Comparison of ENCODE assay signal across 12 cellular contexts in the genomic region with DNA sequence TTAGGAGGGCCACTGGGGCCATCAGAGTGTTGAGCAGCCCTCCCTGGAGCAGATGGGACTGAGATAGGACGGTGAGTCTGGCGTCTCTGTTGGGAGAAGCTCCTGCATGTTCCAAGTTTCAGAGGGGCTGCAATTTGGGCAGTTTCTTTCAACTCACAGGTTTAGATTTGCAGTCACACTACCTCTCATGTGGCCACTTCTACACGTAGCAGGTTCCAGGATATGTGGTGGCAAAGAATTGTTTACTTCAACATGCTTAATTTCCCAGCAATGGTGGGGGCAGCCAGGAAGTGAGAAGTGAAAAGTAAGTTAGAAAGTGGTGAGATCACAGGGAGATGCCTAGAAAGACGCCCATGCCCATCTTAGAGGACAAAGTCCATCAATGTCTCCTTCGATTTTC. TPM values are rescaled to one million over a fixed set of nuclear protein-coding genes. Genes with fewer than 3 reads are reported as not detected.
A peak's percentile ranks its signal among the peaks of the same experiment; 100 is the strongest.
DNase-seq lines count a peak whose midpoint lies in the region; ATAC-seq and TF ChIP-seq lines count a peak whose summit lies in the region.
"Had no signal": no experiment of that assay in that cellular context is flagged by ENCODE, and none has a peak within 500 bp of the region (broad histone marks: within the 10 kb centered on the region; RNA-seq: fewer than 3 reads in every experiment).

No MANE protein-coding gene starts in this region.

- H3K27ac Mint-ChIP-seq in activated T-cell treated with anti-CD3 and anti-CD28 coated beads, Interleukin-2, amount 50 U/mL, for 24 hours = peak overlapping the region; percentile 94

- H3K27me3 Mint-ChIP-seq in activated T-cell treated with anti-CD3 and anti-CD28 coated beads, Interleukin-2, amount 50 U/mL, for 24 hours = no peaks in the 10 kb centered on the region

- TF ChIP-seq CTCF in foreskin fibroblast (IDR thresholded peaks at IDR 0.05; ENCODE audit: low read depth, low read length) = no peak
- TF ChIP-seq CTCF in GM20000 (IDR thresholded peaks at IDR 0.05; ENCODE audit: extremely low read depth, missing control alignments) = no peak

- 0 out of 20 replicates have a peak overlapping the region, but pooled peaks of 1 of the 10 experiments have one; percentile 16 for H3K4me3 ChIP-seq in BLaER1 treated with 17β-estradiol and CSF1 and Interleukin-3, amounts not matched to agents 10 nM and 100 nM
- no peak overlapping the region for H3K4me3 ChIP-seq in foreskin fibroblast (ENCODE audit: low read depth in 1 of 2, low read length in 2 of 2)
- H3K4me3 ChIP-seq: right lobe of liver had no signal

- no peaks in the 10 kb centered on the region for H3K9me3 Mint-ChIP-seq in activated T-cell treated with anti-CD3 and anti-CD28 coated beads, Interleukin-2, amount 50 U/mL, for 24 hours

- peak overlapping the region; percentile 63 to 89 (median 82) for H3K4me2 ChIP-seq in BLaER1 treated with 17β-estradiol and CSF1 and Interleukin-3, amounts not matched to agents 10 nM and 100 nM
- H3K4me2 ChIP-seq: KMS-11 had no signal

- peaks cover 26 to 93% (median 65%) of the 10 kb centered on the region in 11 experiments; a peak in 18 of 22 replicates for H4K20me1 ChIP-seq in BLaER1 treated with 17β-estradiol and CSF1 and Interleukin-3, amounts not matched to agents 10 nM and 100 nM

- peaks cover 0 to 78% (median 65%) of the 10 kb centered on the region in 11 experiments; a peak in 19 of 22 replicates for H3K36me3 ChIP-seq in BLaER1 treated with 17β-estradiol and CSF1 and Interleukin-3, amounts not matched to agents 10 nM and 100 nM
- H3K36me3 ChIP-seq: right lobe of liver had no signal

- H3K27ac ChIP-seq in BLaER1 treated with 17β-estradiol and CSF1 and Interleukin-3, amounts not matched to agents 10 nM and 100 nM = peak overlapping the region; percentile 39 to 82 (median 68); a peak in 20 of 22 replicates
- H3K27ac ChIP-seq: KMS-11, right lobe of liver had no signal

- ATAC-seq in GM21786 (IDR thresholded peaks at IDR 0.05; ENCODE audit: unreplicated experiment) (peak; percentile 53), GM21528 (IDR thresholded peaks at IDR 0.05; ENCODE audit: low FRiP score, unreplicated experiment) (no peak)

- peaks cover 96% of the 10 kb centered on the region for H3K36me3 Mint-ChIP-seq in activated T-cell treated with anti-CD3 and anti-CD28 coated beads, Interleukin-2, amount 50 U/mL, for 24 hours (ENCODE audit: low read depth)

- peak overlapping the region in 7 of 11 experiments; percentile 4 to 60 (median 49); a peak in 10 of 22 replicates for H3K9ac ChIP-seq in BLaER1 treated with 17β-estradiol and CSF1 and Interleukin-3, amounts not matched to agents 10 nM and 100 nM
- H3K9ac ChIP-seq: KMS-11 had no signal

- peak overlapping the region; percentile 54 for H3K4me3 Mint-ChIP-seq in activated T-cell treated with anti-CD3 and anti-CD28 coated beads, Interleukin-2, amount 50 U/mL, for 24 hours

- peaks cover 61 to 88% (median 71%) of the 10 kb centered on the region in 10 experiments for H3K4me1 ChIP-seq in BLaER1 treated with 17β-estradiol and CSF1 and Interleukin-3, amounts not matched to agents 10 nM and 100 nM
- H3K4me1 ChIP-seq: right lobe of liver had no signal

- DNase-seq in activated T-cell treated with anti-CD3 and anti-CD28 coated beads, Interleukin-2, amount 50 U/mL, for 24 hours = no peak
- DNase-seq in mesenteric fat pad (ENCODE audit: low spot score) (peak; percentile 68), foreskin fibroblast (no peak), GM20000 (ENCODE audit: low spot score) (no peak), NCI-H1694 (lab: John Stamatoyannopoulos, UW) (no peak)
- DNase-seq: mesendoderm, NCI-H226, right lobe of liver had no signal

- peaks cover 0 to 21% (median 0%) of the 10 kb centered on the region in 11 experiments; a peak in 7 of 22 replicates for H3K9me3 ChIP-seq in BLaER1 treated with 17β-estradiol and CSF1 and Interleukin-3, amounts not matched to agents 10 nM and 100 nM (replicated peaks in 1 of 11)
- H3K9me3 ChIP-seq: right lobe of liver had no signal

- H3K27me3 ChIP-seq in BLaER1 treated with 17β-estradiol and CSF1 and Interleukin-3, amounts not matched to agents 10 nM and 100 nM = no peaks in the 10 kb centered on the region
- H3K27me3 ChIP-seq: right lobe of liver had no signal

- H3K4me1 Mint-ChIP-seq in activated T-cell treated with anti-CD3 and anti-CD28 coated beads, Interleukin-2, amount 50 U/mL, for 24 hours (ENCODE audit: low read depth) = peaks cover 99% of the 10 kb centered on the region

RNA-seq across cellular contexts. Expression of gene NCK2, which starts 9.3 kb away (rescaled TPM):
- 39.7 TPM for total RNA-seq in mesenteric fat pad
